Comparison of ENCODE assay signal across 23 cellular contexts in the genomic region with DNA sequence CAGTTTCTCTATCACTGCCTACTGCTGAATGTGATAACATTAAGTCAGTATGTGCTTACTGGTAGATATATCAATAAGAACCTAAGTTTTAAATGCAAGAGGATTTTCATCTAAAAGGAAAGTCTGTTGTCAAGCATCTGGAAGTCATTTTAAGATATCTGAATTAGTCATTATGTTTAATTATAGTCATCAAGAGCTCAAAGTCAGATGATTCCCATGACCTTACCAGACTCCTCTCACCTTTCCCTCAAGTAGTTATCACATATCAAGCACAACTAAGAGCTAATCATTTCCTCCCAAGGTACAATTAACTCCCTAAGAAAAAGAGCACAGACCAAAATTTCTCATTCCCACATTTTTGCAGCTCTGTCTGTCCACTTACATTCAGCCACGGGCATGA. TPM values are rescaled to one million over a fixed set of nuclear protein-coding genes. Genes with fewer than 3 reads are reported as not detected.
A peak's percentile ranks its signal among the peaks of the same experiment; 100 is the strongest.
DNase-seq lines count a peak whose midpoint lies in the region; ATAC-seq and TF ChIP-seq lines count a peak whose summit lies in the region.
"Had no signal": no experiment of that assay in that cellular context is flagged by ENCODE, and none has a peak within 500 bp of the region (broad histone marks: within the 10 kb centered on the region; RNA-seq: fewer than 3 reads in every experiment).

No MANE protein-coding gene starts in this region.

- H3K4me3 Mint-ChIP-seq in activated T-cell treated with anti-CD3 and anti-CD28 coated beads, Interleukin-2, amount 50 U/mL, for 72 hours = no peak overlapping the region
- no peak overlapping the region for H3K4me3 Mint-ChIP-seq in osteocyte (ENCODE audit: unreplicated experiment)
- H3K4me3 Mint-ChIP-seq: activated B cell treated with CpG ODN at 0.5 μM for 24 hours; activated T-helper 1 cell treated with anti-CD3 and anti-CD28 coated beads, Interleukin-12 subunit alpha, Interleukin-12 subunit beta, Interleukin-2, Interleukin-4 antibody, amounts not matched to agents 30 ng/mL and 10 ng/mL and 1 ng/mL, durations not matched to agents 14 hours and 24 hours and 36 hours; natural killer cell had no signal

- peak; percentile 40 to 62 for ATAC-seq in activated T-cell treated with anti-CD3 and anti-CD28 coated beads, Interleukin-2, amount 50 U/mL, for 72 hours (replicated peaks in 1 of 2)
- ATAC-seq in GM21528 (IDR thresholded peaks at IDR 0.05; ENCODE audit: low FRiP score, unreplicated experiment) (no peak), upper lobe of right lung (no peak)
- ATAC-seq: body of pancreas, esophagus mucosa, natural killer cell had no signal

- H3K27me3 ChIP-seq in skeletal muscle tissue (ENCODE audit: control insufficient read depth in 3 of 3, insufficient read depth in 3 of 3, low read length in 3 of 3) (no peaks in the 10 kb centered on the region), upper lobe of right lung (no peaks in the 10 kb centered on the region)
- H3K27me3 ChIP-seq: BLaER1, body of pancreas, ovary, upper lobe of left lung had no signal

- H3K4me3 ChIP-seq in fibroblast of villous mesenchyme (ENCODE audit: low read depth, low read length) (no peak overlapping the region), skeletal muscle tissue (ENCODE audit: low read length in 3 of 3) (peak overlapping the region in 2 of 3 donors; percentile 22 to 39), upper lobe of right lung (no peak overlapping the region)
- H3K4me3 ChIP-seq: BLaER1, body of pancreas, ovary, upper lobe of left lung had no signal

- H3K4me1 ChIP-seq in skeletal muscle tissue (ENCODE audit: control insufficient read depth in 3 of 3, insufficient read depth in 3 of 3, low read length in 3 of 3) (peaks cover 3 to 6% (median 5%) of the 10 kb centered on the region in 3 donors), upper lobe of right lung (no peaks in the 10 kb centered on the region)
- H3K4me1 ChIP-seq: BLaER1, body of pancreas, upper lobe of left lung had no signal

- TF ChIP-seq CTCF in fibroblast of villous mesenchyme (IDR thresholded peaks at IDR 0.05; ENCODE audit: insufficient read depth, low read depth, low read length) = no peak
- no peak for TF ChIP-seq CTCF in osteocyte (IDR thresholded peaks at IDR 0.05)
- no peak for TF ChIP-seq CTCF in upper lobe of right lung (IDR thresholded peaks at IDR 0.05)

- no peak overlapping the region for H3K9ac ChIP-seq in skeletal muscle tissue (ENCODE audit: low read depth in 1 of 3, low read length in 3 of 3)
- H3K9ac ChIP-seq: BLaER1 had no signal

- H3K27ac ChIP-seq in skeletal muscle tissue (ENCODE audit: low read depth, low read length) = no peak overlapping the region
- no peak overlapping the region for H3K27ac ChIP-seq in upper lobe of right lung
- H3K27ac ChIP-seq: BLaER1, body of pancreas, ovary, upper lobe of left lung had no signal

- no peaks in the 10 kb centered on the region for H3K27me3 Mint-ChIP-seq in activated T-cell treated with anti-CD3 and anti-CD28 coated beads, Interleukin-2, amount 50 U/mL, for 72 hours (ENCODE audit: low read depth)
- H3K27me3 Mint-ChIP-seq in osteocyte (ENCODE audit: unreplicated experiment) = no peaks in the 10 kb centered on the region
- H3K27me3 Mint-ChIP-seq: activated B cell treated with CpG ODN at 0.5 μM for 24 hours had no signal

- peaks cover 23% of the 10 kb centered on the region for H3K4me1 Mint-ChIP-seq in activated T-cell treated with anti-CD3 and anti-CD28 coated beads, Interleukin-2, amount 50 U/mL, for 72 hours (ENCODE audit: low read depth)
- peaks cover 17% of the 10 kb centered on the region for H3K4me1 Mint-ChIP-seq in osteocyte (ENCODE audit: unreplicated experiment)
- H3K4me1 Mint-ChIP-seq: activated B cell treated with CpG ODN at 0.5 μM for 24 hours, natural killer cell had no signal

- DNase-seq in activated T-cell treated with anti-CD3 and anti-CD28 coated beads, Interleukin-2, amount 50 U/mL, for 72 hours = no peak
- no peak for DNase-seq in activated T-cell treated with anti-CD3 and anti-CD28 coated beads, Interleukin-2, amount 50 U/mL, for 48 hours
- DNase-seq in HT1080 (ENCODE audit: low read depth) (peak; percentile 8), fibroblast of villous mesenchyme (ENCODE audit: low read depth) (peak; percentile 51), osteocyte (ENCODE audit: extremely low spot score, unreplicated experiment) (no peak), upper lobe of right lung (no peak)
- DNase-seq: activated B cell treated with CpG ODN at 0.5 μM for 24 hours; body of pancreas; Calu3; effector memory CD4-positive, alpha-beta T cell; Karpas-422; left cardiac atrium; natural killer cell; NCI-H1694 treated with DMSO at 0.1 percent for 48 hours; NCI-H748 treated with DMSO at 0.1 percent for 48 hours; ovary; right cardiac atrium; upper lobe of left lung had no signal

- peaks cover 33 to 74% of the 10 kb centered on the region in 2 donors for H3K36me3 Mint-ChIP-seq in activated T-cell treated with anti-CD3 and anti-CD28 coated beads, Interleukin-2, amount 50 U/mL, for 72 hours (ENCODE audit: insufficient read depth in 2 of 2)
- peaks cover 65% of the 10 kb centered on the region for H3K36me3 Mint-ChIP-seq in osteocyte (ENCODE audit: unreplicated experiment)

- peaks cover 0 to 5% of the 10 kb centered on the region in 2 donors for H3K9me3 Mint-ChIP-seq in activated T-cell treated with anti-CD3 and anti-CD28 coated beads, Interleukin-2, amount 50 U/mL, for 72 hours
- H3K9me3 Mint-ChIP-seq in osteocyte (ENCODE audit: unreplicated experiment) = peaks cover 10% of the 10 kb centered on the region
- H3K9me3 Mint-ChIP-seq: activated B cell treated with CpG ODN at 0.5 μM for 24 hours; activated T-helper 1 cell treated with anti-CD3 and anti-CD28 coated beads, Interleukin-12 subunit alpha, Interleukin-12 subunit beta, Interleukin-2, Interleukin-4 antibody, amounts not matched to agents 30 ng/mL and 10 ng/mL and 1 ng/mL, durations not matched to agents 14 hours and 24 hours and 36 hours; natural killer cell had no signal

- intact Hi-C loops in upper lobe of right lung (cut with DNase I) = no loop called here

- H3K27ac Mint-ChIP-seq in activated T-cell treated with anti-CD3 and anti-CD28 coated beads, Interleukin-2, amount 50 U/mL, for 72 hours = peak overlapping the region; percentile 21
- H3K27ac Mint-ChIP-seq in osteocyte (ENCODE audit: unreplicated experiment) = no peak overlapping the region
- H3K27ac Mint-ChIP-seq: activated B cell treated with CpG ODN at 0.5 μM for 24 hours, natural killer cell had no signal

- no peaks in the 10 kb centered on the region for H3K9me3 ChIP-seq in skeletal muscle tissue (ENCODE audit: control insufficient read depth in 3 of 3, low read length in 3 of 3)
- no peaks in the 10 kb centered on the region for H3K9me3 ChIP-seq in upper lobe of right lung
- H3K9me3 ChIP-seq: body of pancreas, ovary, upper lobe of left lung had no signal

- H3K36me3 ChIP-seq in skeletal muscle tissue (ENCODE audit: control insufficient read depth in 3 of 3, insufficient read depth in 3 of 3, low read length in 3 of 3) (peaks cover 13 to 20% (median 15%) of the 10 kb centered on the region in 3 donors), upper lobe of right lung (peaks cover 43% of the 10 kb centered on the region)
- H3K36me3 ChIP-seq: ovary had no signal

RNA-seq across cellular contexts. Expression of a gene that starts 45.5 kb away (rescaled TPM):
- total RNA-seq in activated T-cell treated with anti-CD3 and anti-CD28 coated beads, Interleukin-2, amount 50 U/mL, for 72 hours = 10 to 100 TPM; 57.6 to 61.5 TPM
- total RNA-seq in HT1080 (2014; rRNA removed; shearing (Covaris generic)) = 80.4 and 102 TPM in 2 replicates
- polyA plus RNA-seq in HT1080 (2015; cell fraction: cytosol; rRNA removed) = 67.5 and 69.8 TPM in 2 replicates
- polyA plus RNA-seq in HT1080 (2015; cell fraction: nucleus; rRNA removed) = 126 and 136 TPM in 2 replicates
- total RNA-seq in fibroblast of villous mesenchyme (50.3 and 68.7 TPM in 2 replicates), skeletal muscle tissue (30.8 TPM), osteocyte (37.4 and 38.2 TPM in 2 replicates), upper lobe of right lung (40.4 TPM)

Comparison
In these comparisons a context has a peak if more than half of its experiments do, and no peak if none do; other contexts are left out.
1. ATAC-seq: peak in activated T-cell treated with anti-CD3 and anti-CD28 coated beads, Interleukin-2, amount 50 U/mL, for 72 hours (2 of 2); none in GM21528 (single experiment) and upper lobe of right lung (single experiment).
2. DNase-seq: peak in HT1080 (single experiment) and fibroblast of villous mesenchyme (single experiment); none in activated T-cell treated with anti-CD3 and anti-CD28 coated beads, Interleukin-2, amount 50 U/mL, for 72 hours (0 of 2), activated T-cell treated with anti-CD3 and anti-CD28 coated beads, Interleukin-2, amount 50 U/mL, for 48 hours (0 of 2), osteocyte (single experiment) and upper lobe of right lung (single experiment).
3. H3K4me3 ChIP-seq: peak in skeletal muscle tissue (2 of 3); none in fibroblast of villous mesenchyme (single experiment) and upper lobe of right lung (single experiment).